Comparison of ENCODE assay signal across 8 cellular contexts in genomic region chr19:1173845-1174809, GRCh38. TPM values are rescaled to one million over a fixed set of nuclear protein-coding genes. Genes with fewer than 3 reads are reported as not detected.
DNase-seq lines count a peak whose midpoint lies in the region; ATAC-seq and TF ChIP-seq lines count a peak whose summit lies in the region.

A gene with protein sequence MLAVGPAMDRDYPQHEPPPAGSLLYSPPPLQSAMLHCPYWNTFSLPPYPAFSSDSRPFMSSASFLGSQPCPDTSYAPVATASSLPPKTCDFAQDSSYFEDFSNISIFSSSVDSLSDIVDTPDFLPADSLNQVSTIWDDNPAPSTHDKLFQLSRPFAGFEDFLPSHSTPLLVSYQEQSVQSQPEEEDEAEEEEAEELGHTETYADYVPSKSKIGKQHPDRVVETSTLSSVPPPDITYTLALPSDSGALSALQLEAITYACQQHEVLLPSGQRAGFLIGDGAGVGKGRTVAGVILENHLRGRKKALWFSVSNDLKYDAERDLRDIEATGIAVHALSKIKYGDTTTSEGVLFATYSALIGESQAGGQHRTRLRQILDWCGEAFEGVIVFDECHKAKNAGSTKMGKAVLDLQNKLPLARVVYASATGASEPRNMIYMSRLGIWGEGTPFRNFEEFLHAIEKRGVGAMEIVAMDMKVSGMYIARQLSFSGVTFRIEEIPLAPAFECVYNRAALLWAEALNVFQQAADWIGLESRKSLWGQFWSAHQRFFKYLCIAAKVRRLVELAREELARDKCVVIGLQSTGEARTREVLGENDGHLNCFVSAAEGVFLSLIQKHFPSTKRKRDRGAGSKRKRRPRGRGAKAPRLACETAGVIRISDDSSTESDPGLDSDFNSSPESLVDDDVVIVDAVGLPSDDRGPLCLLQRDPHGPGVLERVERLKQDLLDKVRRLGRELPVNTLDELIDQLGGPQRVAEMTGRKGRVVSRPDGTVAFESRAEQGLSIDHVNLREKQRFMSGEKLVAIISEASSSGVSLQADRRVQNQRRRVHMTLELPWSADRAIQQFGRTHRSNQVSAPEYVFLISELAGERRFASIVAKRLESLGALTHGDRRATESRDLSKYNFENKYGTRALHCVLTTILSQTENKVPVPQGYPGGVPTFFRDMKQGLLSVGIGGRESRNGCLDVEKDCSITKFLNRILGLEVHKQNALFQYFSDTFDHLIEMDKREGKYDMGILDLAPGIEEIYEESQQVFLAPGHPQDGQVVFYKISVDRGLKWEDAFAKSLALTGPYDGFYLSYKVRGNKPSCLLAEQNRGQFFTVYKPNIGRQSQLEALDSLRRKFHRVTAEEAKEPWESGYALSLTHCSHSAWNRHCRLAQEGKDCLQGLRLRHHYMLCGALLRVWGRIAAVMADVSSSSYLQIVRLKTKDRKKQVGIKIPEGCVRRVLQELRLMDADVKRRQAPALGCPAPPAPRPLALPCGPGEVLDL (N-terminal part only) (minus strand): TSS chr19:1174268. CDS start chr19:1154276, 19,992 bp downstream.

- CTCF ChIA-PET in CD4-positive, alpha-beta memory T cell (lab: Charles Lee; ENCODE audit: partially characterized antibody) = no interaction called here

- TF ChIP-seq EP300 in ovary (IDR thresholded peaks at IDR 0.05) = no peak

- peaks cover 16 to 37% (median 27%) of the 10 kb centered on the region in 4 donors for H3K4me1 Mint-ChIP-seq in CD4-positive, alpha-beta memory T cell
- peaks cover 26% of the 10 kb centered on the region for H3K4me1 Mint-ChIP-seq in activated naive CD8-positive, alpha-beta T cell treated with anti-CD3 and anti-CD28 coated beads for 36 hours
- peaks cover 17% of the 10 kb centered on the region for H3K4me1 Mint-ChIP-seq in glutamatergic neuron (ENCODE audit: low read depth, unreplicated experiment)

- H3K27me3 Mint-ChIP-seq in CD4-positive, alpha-beta memory T cell = no peaks in the 10 kb centered on the region
- no peaks in the 10 kb centered on the region for H3K27me3 Mint-ChIP-seq in activated naive CD8-positive, alpha-beta T cell treated with anti-CD3 and anti-CD28 coated beads for 36 hours
- peaks cover 12% of the 10 kb centered on the region for H3K27me3 Mint-ChIP-seq in glutamatergic neuron (ENCODE audit: unreplicated experiment)

- H3K36me3 Mint-ChIP-seq in CD4-positive, alpha-beta memory T cell = peaks cover 10 to 14% of the 10 kb centered on the region in 2 donors
- H3K36me3 Mint-ChIP-seq in activated naive CD8-positive, alpha-beta T cell treated with anti-CD3 and anti-CD28 coated beads for 36 hours = peaks cover 4% of the 10 kb centered on the region
- peaks cover 9% of the 10 kb centered on the region for H3K36me3 Mint-ChIP-seq in glutamatergic neuron (ENCODE audit: unreplicated experiment)

- no peaks in the 10 kb centered on the region for H3K36me3 ChIP-seq in CD4-positive, alpha-beta memory T cell (ENCODE audit: insufficient read depth, low read length)
- H3K36me3 ChIP-seq in ovary (no peaks in the 10 kb centered on the region), thoracic aorta (no peaks in the 10 kb centered on the region)

- intact Hi-C loops in CD4-positive, alpha-beta memory T cell (cut with micrococcal nuclease) = loop anchor here (2.0 to 5.0 kb wide), 2 partner anchors 41 to 72 kb away; partner anchors contain the start of gene GPX4
- intact Hi-C loops in ovary (cut with DNase I) = loop anchor here in 1 of 4 donors (5.0 kb wide), 1 partner anchor 72 kb away; the partner anchor contains the start of gene GPX4

- peak; percentile 81 to 90 (median 87) for DNase-seq in CD4-positive, alpha-beta memory T cell
- DNase-seq in NB4 (ENCODE audit: low read depth) (peak; percentile 83), SW 1271 (lab: John Stamatoyannopoulos, UW) (peak; percentile 46 to 70), glutamatergic neuron (peak; percentile 96), ovary (peak; percentile 87 to 96 (median 94)), thoracic aorta (ENCODE audit: low spot score) (peak; percentile 59)
- DNase-seq in activated naive CD8-positive, alpha-beta T cell treated with anti-CD3 and anti-CD28 coated beads for 36 hours = peak; percentile 93

- peaks cover 0 to 3% (median 0%) of the 10 kb centered on the region in 8 donors for H3K9me3 Mint-ChIP-seq in CD4-positive, alpha-beta memory T cell
- H3K9me3 Mint-ChIP-seq in activated naive CD8-positive, alpha-beta T cell treated with anti-CD3 and anti-CD28 coated beads for 36 hours = no peaks in the 10 kb centered on the region
- H3K9me3 Mint-ChIP-seq in glutamatergic neuron (ENCODE audit: unreplicated experiment) = peaks cover 19% of the 10 kb centered on the region

- WGBS in ovary, 3 donors = 11 to 43% (median 24%) methylated on average over 21 to 84 of the region's 84 CpGs

- ATAC-seq in GM21786 (IDR thresholded peaks at IDR 0.05; ENCODE audit: unreplicated experiment) = peak; percentile 58
- ATAC-seq in thoracic aorta (ENCODE audit: insufficient number of reproducible peaks, low FRiP score, low read depth) = no peak

- H3K9me3 ChIP-seq in CD4-positive, alpha-beta memory T cell (ENCODE audit: control insufficient read depth in 1 of 2, low read length in 2 of 2) = no peaks in the 10 kb centered on the region
- H3K9me3 ChIP-seq in ovary (no peaks in the 10 kb centered on the region), thoracic aorta (no peaks in the 10 kb centered on the region)

- H3K27ac Mint-ChIP-seq in CD4-positive, alpha-beta memory T cell = peak within 1 kb of the TSS; percentile 87 to 97 (median 94)
- H3K27ac Mint-ChIP-seq in activated naive CD8-positive, alpha-beta T cell treated with anti-CD3 and anti-CD28 coated beads for 36 hours = peak within 1 kb of the TSS; percentile 92
- peak within 1 kb of the TSS; percentile 98 for H3K27ac Mint-ChIP-seq in glutamatergic neuron (ENCODE audit: unreplicated experiment)

- POLR2A ChIA-PET in CD4-positive, alpha-beta memory T cell (lab: Charles Lee; ENCODE audit: partially characterized antibody) = interaction anchor here (1.0 to 2.8 kb wide), 11 partner anchors 11 to 146 kb away, joined by 3 to 26 read pairs (median 5); partner anchors contain the start of genes ARHGAP45, CIRBP and GPX4

- peak within 1 kb of the TSS; percentile 65 for H3K27ac ChIP-seq in CD4-positive, alpha-beta memory T cell (ENCODE audit: low read depth, low read length)
- H3K27ac ChIP-seq in ovary = peak within 1 kb of the TSS; percentile 85 to 93
- H3K27ac ChIP-seq in thoracic aorta = peak within 1 kb of the TSS; percentile 85 to 94

- peaks cover 42% of the 10 kb centered on the region for H3K4me1 ChIP-seq in CD4-positive, alpha-beta memory T cell (ENCODE audit: insufficient read depth, low read length)
- H3K4me1 ChIP-seq in ovary (ENCODE audit: insufficient read depth) (peaks cover 21% of the 10 kb centered on the region), thoracic aorta (ENCODE audit: control insufficient read depth in 1 of 2, low read depth in 2 of 2) (peaks cover 20 to 41% of the 10 kb centered on the region in 2 donors)

- peak within 1 kb of the TSS; percentile 89 to 93 (median 90) for H3K4me3 Mint-ChIP-seq in CD4-positive, alpha-beta memory T cell
- H3K4me3 Mint-ChIP-seq in activated naive CD8-positive, alpha-beta T cell treated with anti-CD3 and anti-CD28 coated beads for 36 hours = peak within 1 kb of the TSS; percentile 94
- peak within 1 kb of the TSS; percentile 90 for H3K4me3 Mint-ChIP-seq in glutamatergic neuron (ENCODE audit: unreplicated experiment)

- TF ChIP-seq POLR2A in NB4 (IDR thresholded peaks at IDR 0.05; ENCODE audit: extremely low read depth, insufficient read length) (peak; percentile 58), ovary (IDR thresholded peaks at IDR 0.05) (peak; percentile 69)

- no peak for TF ChIP-seq CTCF in NB4 (IDR thresholded peaks at IDR 0.05; ENCODE audit: low read depth, low read length)
- TF ChIP-seq CTCF in glutamatergic neuron (IDR thresholded peaks at IDR 0.05; ENCODE audit: partially characterized antibody, unreplicated experiment) = no peak
- TF ChIP-seq CTCF in ovary (IDR thresholded peaks at IDR 0.05) = no peak
- no peak for TF ChIP-seq CTCF in thoracic aorta (IDR thresholded peaks at IDR 0.05)

- H3K27me3 ChIP-seq in CD4-positive, alpha-beta memory T cell (ENCODE audit: insufficient read depth, low read length) = no peaks in the 10 kb centered on the region
- H3K27me3 ChIP-seq in ovary (no peaks in the 10 kb centered on the region), thoracic aorta (replicated peaks; ENCODE audit: insufficient read depth) (no peaks in the 10 kb centered on the region)

- H3K4me3 ChIP-seq in CD4-positive, alpha-beta memory T cell (ENCODE audit: low read length in 2 of 2) = peak within 1 kb of the TSS; percentile 42 to 73
- H3K4me3 ChIP-seq in NB4 (ENCODE audit: low read depth, low read length) (peak within 1 kb of the TSS; percentile 68), ovary (peak within 1 kb of the TSS; percentile 73), thoracic aorta (peak within 1 kb of the TSS; percentile 96)

RNA-seq across cellular contexts. Expression of the gene that starts here (rescaled TPM):
- 10 to 100 TPM; 92.6 to 98.6 TPM for total RNA-seq in CD4-positive, alpha-beta memory T cell
- 1 to 10 TPM in 1 of 2 donors, under 1 TPM in 1; 0.37 to 3.5 TPM for polyA plus RNA-seq in CD4-positive, alpha-beta memory T cell
- 10 to 100 TPM; 50.5 to 51.6 TPM for total RNA-seq in activated naive CD8-positive, alpha-beta T cell treated with anti-CD3 and anti-CD28 coated beads for 36 hours
- total RNA-seq in glutamatergic neuron (ENCODE audit: unreplicated experiment) (65.5 TPM), ovary (10 to 100 TPM; 20.7 to 92.6 (median 62.4) TPM), thoracic aorta (100 to 1,000 TPM in 1 of 2 donors, 10 to 100 TPM in 1; 55.4 to 182 TPM)
- polyA plus RNA-seq in ovary = 10 to 100 TPM in 1 of 2 donors, 1 to 10 TPM in 1; 6.1 to 36.7 TPM
